In the genomic region with DNA sequence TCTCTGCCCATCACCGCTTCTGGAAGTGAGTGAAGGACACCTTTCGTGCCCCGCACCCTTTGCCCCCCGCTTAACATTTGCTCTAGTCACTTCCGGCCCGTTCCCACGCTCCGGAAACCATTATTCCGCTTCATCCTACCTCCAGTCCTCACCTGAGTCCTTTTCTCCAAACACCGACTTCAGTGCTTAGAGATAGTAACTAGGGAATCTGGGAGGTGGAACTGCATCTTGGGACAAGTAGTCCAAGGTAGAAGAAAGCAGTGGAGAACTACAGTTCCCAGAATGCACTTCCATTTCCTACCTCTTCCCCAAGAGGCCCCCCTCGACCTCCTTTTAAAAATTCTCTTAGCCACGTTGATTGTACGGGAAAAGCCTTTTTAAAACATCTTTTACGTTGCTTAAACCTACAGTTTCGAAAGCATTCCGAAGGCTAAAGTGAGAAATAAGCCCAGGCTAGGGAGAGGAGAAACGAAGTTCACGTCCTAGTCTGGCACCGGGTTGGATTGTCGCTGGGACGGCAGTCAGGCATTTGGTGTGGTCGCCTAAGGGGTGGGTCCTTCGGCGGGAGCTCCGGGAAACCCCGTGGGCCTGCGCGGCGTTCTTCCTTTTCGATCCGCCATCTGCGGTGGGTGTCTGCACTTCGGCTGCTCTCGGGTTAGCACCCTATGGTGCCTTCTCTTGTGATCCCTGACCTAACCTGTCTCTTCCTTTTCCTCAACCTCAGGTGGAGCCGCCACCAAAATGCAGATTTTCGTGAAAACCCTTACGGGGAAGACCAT, we compare ENCODE assay signal across 8 cellular contexts. TPM values are rescaled to one million over a fixed set of nuclear protein-coding genes. Genes with fewer than 3 reads are reported as not detected.
A peak's percentile ranks its signal among the peaks of the same experiment; 100 is the strongest.
DNase-seq lines count a peak whose midpoint lies in the region; ATAC-seq, FAIRE-seq and TF ChIP-seq lines count a peak whose summit lies in the region.

CLHC1 (minus strand) TSS at position 210 of the 779 bp plus-strand sequence. CDS start 9,882 bp downstream, outside the sequence.
RPS27A (plus strand) TSS at position 605 of the 779 bp plus-strand sequence; CDS start at position 742, 137 bp downstream.

- H3K4me1 ChIP-seq in fibroblast of lung (ENCODE audit: control insufficient read depth, extremely low read depth, insufficient read depth, low read length) = peaks cover 5% of the 10 kb centered on the region
- peaks cover 26 to 30% of the 10 kb centered on the region in 2 donors for H3K4me1 ChIP-seq in naive thymus-derived CD4-positive, alpha-beta T cell (ENCODE audit: control insufficient read depth in 2 of 2, insufficient read depth in 2 of 2, low read length in 2 of 2)

- H3K27me3 ChIP-seq in fibroblast of lung (ENCODE audit: control insufficient read depth, insufficient read depth, low read length) = no peaks in the 10 kb centered on the region
- no peaks in the 10 kb centered on the region for H3K27me3 ChIP-seq in naive thymus-derived CD4-positive, alpha-beta T cell (ENCODE audit: control insufficient read depth in 2 of 2, insufficient read depth in 2 of 2, low read length in 2 of 2)

- DNase-seq in DMS79 (lab: John Stamatoyannopoulos, UW) = peak; percentile 97
- DNase-seq in RCC 7860 (ENCODE audit: low spot score) = peak; percentile 98
- DNase-seq in activated T-helper 1 cell treated with Interleukin-2 at 50 U/mL for 16 hours (ENCODE audit: low read depth) = peak; percentile 85
- peak; percentile 99 for DNase-seq in fibroblast of lung (ENCODE audit: low read depth in 2 of 2)
- DNase-seq in naive thymus-derived CD4-positive, alpha-beta T cell = peak; percentile 90 to 97 (median 93)
- peak; percentile 87 for DNase-seq in stimulated activated naive B cell treated with anti-CD40 and anti-IgM and Interleukin-4, amounts not matched to agents 10 μg/mL and 1 μg/mL and 100 μg/mL, for 72 hours

- peak; percentile 84 for ATAC-seq in GM21786 (IDR thresholded peaks at IDR 0.05; ENCODE audit: unreplicated experiment)
- ATAC-seq in naive thymus-derived CD4-positive, alpha-beta T cell = peak; percentile 95
- peak; percentile 83 to 89 for ATAC-seq in stimulated activated naive B cell treated with anti-CD40 and anti-IgM and Interleukin-4, amounts not matched to agents 10 μg/mL and 1 μg/mL and 100 μg/mL, for 72 hours (replicated peaks)

- H2AFZ ChIP-seq in fibroblast of lung (ENCODE audit: low read length) = peak within 1 kb of the TSS; percentile 98

- H3K36me3 Mint-ChIP-seq in naive thymus-derived CD4-positive, alpha-beta T cell = peaks cover 12 to 41% (median 22%) of the 10 kb centered on the region in 5 donors
- peaks cover 32 to 52% of the 10 kb centered on the region in 2 donors for H3K36me3 Mint-ChIP-seq in stimulated activated naive B cell treated with anti-CD40 and anti-IgM and Interleukin-4, amounts not matched to agents 10 μg/mL and 1 μg/mL and 100 μg/mL, for 72 hours

- H3K4me2 ChIP-seq in fibroblast of lung (ENCODE audit: extremely low read depth, insufficient read depth, low read length) = peak within 1 kb of the TSS; percentile 94

- peaks cover 41 to 84% (median 63%) of the 10 kb centered on the region in 7 donors for H3K4me1 Mint-ChIP-seq in naive thymus-derived CD4-positive, alpha-beta T cell
- peaks cover 39 to 68% of the 10 kb centered on the region in 2 donors for H3K4me1 Mint-ChIP-seq in stimulated activated naive B cell treated with anti-CD40 and anti-IgM and Interleukin-4, amounts not matched to agents 10 μg/mL and 1 μg/mL and 100 μg/mL, for 72 hours

- no peaks in the 10 kb centered on the region for H4K20me1 ChIP-seq in fibroblast of lung (ENCODE audit: control insufficient read depth, extremely low read depth, insufficient read depth, low read length)

- intact Hi-C loops in naive thymus-derived CD4-positive, alpha-beta T cell (cut with micrococcal nuclease) = loop anchor here (1.0 to 5.0 kb wide), 20 partner anchors 9 to 1465 kb away; partner anchors contain the start of genes CCDC88A (in 2 of the 2), CFAP36 (in 2 of the 2), CHAC2 (in 2 of the 2) and EML6 (in 2 of the 2)

- H3K79me2 ChIP-seq in fibroblast of lung (ENCODE audit: control insufficient read depth, insufficient read depth, low read length) = peaks cover 37% of the 10 kb centered on the region

- H3K4me3 Mint-ChIP-seq in naive thymus-derived CD4-positive, alpha-beta T cell = peak within 1 kb of the TSS; percentile 96 to 100 (median 100)
- peak within 1 kb of the TSS; percentile 97 to 100 for H3K4me3 Mint-ChIP-seq in stimulated activated naive B cell treated with anti-CD40 and anti-IgM and Interleukin-4, amounts not matched to agents 10 μg/mL and 1 μg/mL and 100 μg/mL, for 72 hours

- H3K9me3 ChIP-seq in KOPT-K1 (ENCODE audit: insufficient read depth, low read length, poor library complexity, severe bottlenecking) (no peaks in the 10 kb centered on the region), fibroblast of lung (ENCODE audit: control insufficient read depth, insufficient read depth, low read depth, low read length) (no peaks in the 10 kb centered on the region)
- no peaks in the 10 kb centered on the region for H3K9me3 ChIP-seq in naive thymus-derived CD4-positive, alpha-beta T cell (ENCODE audit: control insufficient read depth in 2 of 3, low read length in 3 of 3)

- CTCF ChIA-PET in naive thymus-derived CD4-positive, alpha-beta T cell (lab: Charles Lee) = interaction anchor here (1.0 kb wide), 1 partner anchor 9 kb away, joined by 3 read pairs; no protein-coding TSS in a partner anchor

- H3K27me3 Mint-ChIP-seq in naive thymus-derived CD4-positive, alpha-beta T cell = no peaks in the 10 kb centered on the region
- H3K27me3 Mint-ChIP-seq in stimulated activated naive B cell treated with anti-CD40 and anti-IgM and Interleukin-4, amounts not matched to agents 10 μg/mL and 1 μg/mL and 100 μg/mL, for 72 hours = no peaks in the 10 kb centered on the region

- H3K9me3 Mint-ChIP-seq in naive thymus-derived CD4-positive, alpha-beta T cell = peaks cover 0 to 7% (median 0%) of the 10 kb centered on the region in 11 donors
- peaks cover 4 to 6% of the 10 kb centered on the region in 2 donors for H3K9me3 Mint-ChIP-seq in stimulated activated naive B cell treated with anti-CD40 and anti-IgM and Interleukin-4, amounts not matched to agents 10 μg/mL and 1 μg/mL and 100 μg/mL, for 72 hours

- peak within 1 kb of the TSS; percentile 95 for H3K27ac ChIP-seq in KOPT-K1 (ENCODE audit: low read depth, low read length, poor library complexity, severe bottlenecking)
- peak within 1 kb of the TSS; percentile 99 for H3K27ac ChIP-seq in fibroblast of lung (ENCODE audit: insufficient read depth, low read length)
- peak within 1 kb of the TSS; percentile 99 for H3K27ac ChIP-seq in naive thymus-derived CD4-positive, alpha-beta T cell (ENCODE audit: low read depth, low read length)

- H3K36me3 ChIP-seq in KOPT-K1 (ENCODE audit: insufficient read depth, low read length) (peaks cover 44% of the 10 kb centered on the region), fibroblast of lung (ENCODE audit: control insufficient read depth, insufficient read depth, low read length) (peaks cover 5% of the 10 kb centered on the region)
- peaks cover 0 to 36% (median 24%) of the 10 kb centered on the region in 3 experiments for H3K36me3 ChIP-seq in naive thymus-derived CD4-positive, alpha-beta T cell (ENCODE audit: control insufficient read depth in 2 of 3, insufficient read depth in 3 of 3, low read length in 3 of 3)

- peak within 1 kb of the TSS; percentile 96 to 99 (median 99) for H3K27ac Mint-ChIP-seq in naive thymus-derived CD4-positive, alpha-beta T cell
- peak within 1 kb of the TSS; percentile 100 for H3K27ac Mint-ChIP-seq in stimulated activated naive B cell treated with anti-CD40 and anti-IgM and Interleukin-4, amounts not matched to agents 10 μg/mL and 1 μg/mL and 100 μg/mL, for 72 hours

- H3K4me3 ChIP-seq in fibroblast of lung (replicated peaks in 1 of 4; ENCODE audit: control extremely low read depth in 1 of 4, insufficient read depth in 1 of 4, low read depth in 3 of 4, low read length in 4 of 4) = peak within 1 kb of the TSS; percentile 95 to 99 (median 98)
- H3K4me3 ChIP-seq in naive thymus-derived CD4-positive, alpha-beta T cell (ENCODE audit: low read length) = peak within 1 kb of the TSS; percentile 75

- peak within 1 kb of the TSS; percentile 93 for H3K9ac ChIP-seq in fibroblast of lung (ENCODE audit: insufficient read depth, low read length)

- POLR2A ChIA-PET in naive thymus-derived CD4-positive, alpha-beta T cell (lab: Charles Lee) = interaction anchor here (0.6 to 1.4 kb wide), 20 partner anchors 10 to 1213 kb away, joined by 3 to 79 read pairs (median 4); partner anchors contain the start of genes CFAP36, MTIF2, PPP4R3B and RTN4

- peak; percentile 87 for FAIRE-seq in RCC 7860 (lab: Jason Lieb, UNC)

- no peak for TF ChIP-seq CTCF in fibroblast of lung (conservative IDR thresholded peaks at IDR 0.05 in 1 of 2, IDR thresholded peaks at IDR 0.05 in 1 of 2; ENCODE audit: low read depth in 1 of 2, low read length in 2 of 2)

RNA-seq across cellular contexts. Expression of gene CLHC1, which starts in this region (rescaled TPM):
- total RNA-seq in fibroblast of lung = 7.2 and 11.9 TPM in 2 replicates
- polyA plus RNA-seq in fibroblast of lung = 2.5 and 6.5 TPM in 2 replicates
- 2.4 and 5.2 TPM in 2 replicates for polyA plus RNA-seq in fibroblast of lung (2012)
- not detected in 2 replicates for polyA minus RNA-seq in fibroblast of lung (ENCODE audit: low replicate concordance)
- total RNA-seq in naive thymus-derived CD4-positive, alpha-beta T cell = 10 to 100 TPM in 3 of 5 experiments, 1 to 10 TPM in 2; 5.3 to 19.5 (median 15.1) TPM
- polyA plus RNA-seq in naive thymus-derived CD4-positive, alpha-beta T cell = 1 to 10 TPM; 1.0 to 3.2 TPM

RNA-seq across cellular contexts. Expression of gene RPS27A, which starts in this region (rescaled TPM):
- total RNA-seq in fibroblast of lung = 679 and 797 TPM in 2 replicates
- polyA plus RNA-seq in fibroblast of lung = 1,824 and 2,117 TPM in 2 replicates
- polyA plus RNA-seq in fibroblast of lung (2012) = 1,557 and 2,041 TPM in 2 replicates
- 27.7 and 29.7 TPM in 2 replicates for polyA minus RNA-seq in fibroblast of lung (ENCODE audit: low replicate concordance)
- total RNA-seq in naive thymus-derived CD4-positive, alpha-beta T cell = 1,000 to 10,000 TPM in 4 of 5 experiments, 100 to 1,000 TPM in 1; 948 to 2,409 (median 2,155) TPM
- polyA plus RNA-seq in naive thymus-derived CD4-positive, alpha-beta T cell = 1,000 to 10,000 TPM; 3,065 to 4,603 TPM

Comparison
In these comparisons a context has a peak if more than half of its experiments do, and no peak if none do; other contexts are left out.
1. Peak in every context shown above with its lines: DNase-seq, ATAC-seq, H3K4me3 ChIP-seq and H3K27ac ChIP-seq.